Comparison of ENCODE assay signal across 8 cellular contexts in the genomic region with DNA sequence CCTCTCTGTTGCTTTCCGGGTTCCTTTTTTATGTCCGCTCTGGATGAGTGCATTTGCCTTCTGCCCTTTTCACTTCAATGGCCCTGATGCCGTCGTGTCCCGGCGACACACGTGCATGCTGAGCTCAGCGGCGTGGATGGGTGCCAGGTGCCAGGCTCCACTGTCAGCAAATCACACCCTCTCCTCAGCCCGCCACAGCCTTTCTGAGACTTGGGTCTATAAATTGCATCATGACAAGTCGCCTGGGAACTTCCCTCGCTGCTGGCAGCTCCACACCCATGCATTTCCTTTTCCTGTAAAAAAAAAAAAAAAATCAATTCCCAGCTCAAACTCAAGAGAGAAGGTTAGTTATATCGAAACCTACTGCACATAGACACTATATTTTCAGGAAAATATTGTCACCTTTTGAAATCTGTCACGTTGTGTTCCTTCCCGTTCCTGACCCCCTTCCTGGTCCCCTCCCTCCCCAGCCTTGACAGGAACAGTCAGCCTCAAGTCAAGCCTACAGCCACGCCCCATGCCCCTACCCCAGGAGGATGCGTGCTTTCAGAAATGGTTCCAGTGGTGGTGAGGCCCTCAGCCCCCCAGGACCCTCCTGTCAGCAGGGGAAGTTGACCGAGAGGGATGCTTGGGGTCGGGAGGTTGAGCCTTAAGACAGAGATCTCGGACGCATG.
DNase-seq lines count a peak whose midpoint lies in the region; ATAC-seq lines count a peak whose summit lies in the region.

No MANE protein-coding gene starts in this region.

- no peak for ATAC-seq in GM21526 (IDR thresholded peaks at IDR 0.05; ENCODE audit: low FRiP score, unreplicated experiment)

- DNase-seq in HT1080 (ENCODE audit: low read depth) (peak; percentile 62), kidney tubule cell (ENCODE audit: low spot score) (peak; percentile 94), SW480 (ENCODE audit: low spot score) (no peak), COLO829 (ENCODE audit: low spot score) (no peak), NCI-H128 (lab: John Stamatoyannopoulos, UW; ENCODE audit: unreplicated experiment) (no peak)
- peak; percentile 31 for DNase-seq in activated T-cell treated with anti-CD3 and anti-CD28 coated beads, Interleukin-2, amount 50 U/mL, for 1 hour
- DNase-seq in stimulated activated CD4-positive, alpha-beta T cell treated with anti-CD3 and anti-CD28 coated beads, Interleukin-4, amount 100 ng/mL, for 24 hours, result peak; percentile 48

Comparison
In these comparisons a context has a peak if more than half of its experiments do, and no peak if none do; other contexts are left out.
1. DNase-seq: peak in HT1080 (single experiment), activated T-cell treated with anti-CD3 and anti-CD28 coated beads, Interleukin-2, amount 50 U/mL, for 1 hour (single experiment), kidney tubule cell (single experiment) and stimulated activated CD4-positive, alpha-beta T cell treated with anti-CD3 and anti-CD28 coated beads, Interleukin-4, amount 100 ng/mL, for 24 hours (single experiment); none in SW480 (single experiment), COLO829 (single experiment) and NCI-H128 (single experiment).